Comparison of ENCODE assay signal across 1 cellular context in genomic region chrX:49880668-49881067, GRCh38.
TF ChIP-seq lines count a peak whose summit lies in the region.

No MANE protein-coding gene starts in this region.

TF ChIP-seq in GM23338, 12 proteins besides CTCF, POLR2A, EP300 and RAD21:
- TF ChIP-seq ZNF331 (CRISPR knock-in tag; IDR thresholded peaks at IDR 0.05; ENCODE audit: low read depth) = no peak
- TF ChIP-seq POLR2AphosphoS5 (IDR thresholded peaks at IDR 0.05; ENCODE audit: low read depth) = no peak
- no peak for TF ChIP-seq ZNF114 (CRISPR knock-in tag; IDR thresholded peaks at IDR 0.05)
- no peak for TF ChIP-seq CREB1 (CRISPR knock-in tag; IDR thresholded peaks at IDR 0.05; ENCODE audit: low read depth)
- no peak for TF ChIP-seq EZH2phosphoT487 (IDR thresholded peaks at IDR 0.05; ENCODE audit: unreplicated experiment)
- TF ChIP-seq JUNB (IDR thresholded peaks at IDR 0.05; ENCODE audit: unreplicated experiment) = no peak
- no peak for TF ChIP-seq ETS1 (IDR thresholded peaks at IDR 0.05)
- TF ChIP-seq REST (IDR thresholded peaks at IDR 0.05; ENCODE audit: unreplicated experiment) = no peak
- no peak for TF ChIP-seq ZNF462 (CRISPR knock-in tag; IDR thresholded peaks at IDR 0.05)
- no peak for TF ChIP-seq NANOG (IDR thresholded peaks at IDR 0.05; ENCODE audit: borderline replicate concordance)
- no peak for TF ChIP-seq STAT1 (IDR thresholded peaks at IDR 0.05; ENCODE audit: unreplicated experiment)
- no peak for TF ChIP-seq EZH2 (IDR thresholded peaks at IDR 0.05; ENCODE audit: low read depth, unreplicated experiment)
